In genomic region chr12:69966409-69966808, GRCh38 we compare ENCODE assay signal across 10 cellular contexts.
DNase-seq lines count a peak whose midpoint lies in the region; ATAC-seq and TF ChIP-seq lines count a peak whose summit lies in the region.
"Had no signal": no experiment of that assay in that cellular context is flagged by ENCODE, and none has a peak within 500 bp of the region (broad histone marks: within the 10 kb centered on the region; RNA-seq: fewer than 3 reads in every experiment).

No MANE protein-coding gene starts in this region.

- TF ChIP-seq CTCF in fibroblast of the aortic adventitia (IDR thresholded peaks at IDR 0.05; ENCODE audit: insufficient read depth, low read length) (no peak), osteocyte (IDR thresholded peaks at IDR 0.05) (no peak)

- no peak overlapping the region; the same call in 1 of the 2 replicates for H3K27ac ChIP-seq in SJCRH30

- peaks cover 6% of the 10 kb centered on the region for H3K4me1 ChIP-seq in SJCRH30

- peaks cover 12% of the 10 kb centered on the region for H3K4me1 Mint-ChIP-seq in osteocyte (ENCODE audit: unreplicated experiment)

- peak; percentile 59 for DNase-seq in EH (ENCODE audit: low read depth)
- DNase-seq in SJCRH30, result peak; percentile 42 to 64
- DNase-seq in fibroblast of the aortic adventitia (ENCODE audit: low read depth), result peak; percentile 80
- no peak for DNase-seq in osteocyte (ENCODE audit: extremely low spot score, unreplicated experiment)
- no peak for DNase-seq in NCI-H2081 (lab: John Stamatoyannopoulos, UW)
- no peak for DNase-seq in CD1c-positive myeloid dendritic cell (ENCODE audit: extremely low spot score)
- no peak for DNase-seq in NCI-H2196 (lab: John Stamatoyannopoulos, UW; ENCODE audit: unreplicated experiment)
- DNase-seq: NCI-H1048, SHP77 had no signal

- no peaks in the 10 kb centered on the region for H3K27me3 Mint-ChIP-seq in osteocyte (ENCODE audit: unreplicated experiment)

- no peaks in the 10 kb centered on the region for H3K36me3 Mint-ChIP-seq in osteocyte (ENCODE audit: unreplicated experiment)

- peak overlapping the region; percentile 2 for H3K27ac Mint-ChIP-seq in osteocyte (ENCODE audit: unreplicated experiment)

- H3K9me3 ChIP-seq in SJCRH30 (replicated peaks), result no peaks in the 10 kb centered on the region

- H3K27me3 ChIP-seq in SJCRH30, result no peaks in the 10 kb centered on the region

- no peak for ATAC-seq in GM19351 (IDR thresholded peaks at IDR 0.05; ENCODE audit: unreplicated experiment)

- no peaks in the 10 kb centered on the region for H3K9me3 Mint-ChIP-seq in osteocyte (ENCODE audit: unreplicated experiment)

- H3K4me3 ChIP-seq in SJCRH30 (no peak overlapping the region), fibroblast of the aortic adventitia (ENCODE audit: low read depth, low read length) (no peak overlapping the region)

- H3K4me3 Mint-ChIP-seq in osteocyte (ENCODE audit: unreplicated experiment), result no peak overlapping the region

- no peaks in the 10 kb centered on the region for H3K36me3 ChIP-seq in SJCRH30

Comparison
In these comparisons a context has a peak if more than half of its experiments do, and no peak if none do; other contexts are left out.
1. DNase-seq: peak in EH (single experiment), SJCRH30 (2 of 2) and fibroblast of the aortic adventitia (single experiment); none in osteocyte (single experiment), NCI-H2081 (0 of 2), CD1c-positive myeloid dendritic cell (single experiment) and NCI-H2196 (single experiment).